ENCODE assay signal across 17 cellular contexts in genomic region chr15:86540840-86541467, GRCh38.
"Had no signal": no experiment of that assay in that cellular context is flagged by ENCODE, and none has a peak within 500 bp of the region (broad histone marks: within the 10 kb centered on the region; RNA-seq: fewer than 3 reads in every experiment).

No MANE protein-coding gene starts in this region.

- H3K27ac ChIP-seq: foreskin keratinocyte, hepatocyte, psoas muscle, right lobe of liver, testis, tibial nerve had no signal

- H3K4me3 Mint-ChIP-seq: dendritic cell treated with granulocyte-macrophage colony-stimulating factor and Interleukin-4, amounts not matched to agents 40 ng/mL and 50 ng/mL, for 4 days; effector memory CD8-positive, alpha-beta T cell; naive thymus-derived CD4-positive, alpha-beta T cell; nephron progenitor cell; stimulated activated memory B cell treated with anti-CD40 and anti-IgM and Interleukin-4, amounts not matched to agents 10 μg/mL and 1 μg/mL and 100 μg/mL, for 72 hours; stimulated activated naive CD8-positive, alpha-beta T cell treated with anti-CD3 and anti-CD28 coated beads, Interleukin-15, amount 100 ng/mL, for 72 hours had no signal

- ATAC-seq: effector memory CD8-positive, alpha-beta T cell; foreskin keratinocyte; naive thymus-derived CD4-positive, alpha-beta T cell; right lobe of liver; stimulated activated memory B cell treated with anti-CD40 and anti-IgM and Interleukin-4, amounts not matched to agents 10 μg/mL and 1 μg/mL and 100 μg/mL, for 72 hours; stimulated activated naive CD8-positive, alpha-beta T cell treated with anti-CD3 and anti-CD28 coated beads, Interleukin-15, amount 100 ng/mL, for 72 hours had no signal

- H3K79me2 ChIP-seq: hepatocyte had no signal

- H3K36me3 ChIP-seq: right lobe of liver, tibial nerve had no signal

- H3K27ac Mint-ChIP-seq: dendritic cell treated with granulocyte-macrophage colony-stimulating factor and Interleukin-4, amounts not matched to agents 40 ng/mL and 50 ng/mL, for 4 days; effector memory CD8-positive, alpha-beta T cell; naive thymus-derived CD4-positive, alpha-beta T cell; nephron progenitor cell; stimulated activated memory B cell treated with anti-CD40 and anti-IgM and Interleukin-4, amounts not matched to agents 10 μg/mL and 1 μg/mL and 100 μg/mL, for 72 hours; stimulated activated naive CD8-positive, alpha-beta T cell treated with anti-CD3 and anti-CD28 coated beads, Interleukin-15, amount 100 ng/mL, for 72 hours had no signal

- H3K9me3 ChIP-seq: psoas muscle, right lobe of liver, testis, tibial nerve had no signal

- H2AFZ ChIP-seq: hepatocyte had no signal

- H3K4me1 ChIP-seq: foreskin keratinocyte, right lobe of liver, testis, tibial nerve had no signal

- H3K27me3 Mint-ChIP-seq: dendritic cell treated with granulocyte-macrophage colony-stimulating factor and Interleukin-4, amounts not matched to agents 40 ng/mL and 50 ng/mL, for 4 days; stimulated activated memory B cell treated with anti-CD40 and anti-IgM and Interleukin-4, amounts not matched to agents 10 μg/mL and 1 μg/mL and 100 μg/mL, for 72 hours; stimulated activated naive CD8-positive, alpha-beta T cell treated with anti-CD3 and anti-CD28 coated beads, Interleukin-15, amount 100 ng/mL, for 72 hours had no signal

- DNase-seq: cerebellar nuclear complex; effector memory CD8-positive, alpha-beta T cell; foreskin keratinocyte; head of caudate nucleus; kidney glomerular epithelial cell; naive thymus-derived CD4-positive, alpha-beta T cell; nephron progenitor cell; psoas muscle; retina; right lobe of liver; stimulated activated CD4-positive, alpha-beta T cell treated with anti-CD3 and anti-CD28 coated beads, Interleukin-4, amount 100 ng/mL, for 1 hour; stimulated activated naive CD8-positive, alpha-beta T cell treated with anti-CD3 and anti-CD28 coated beads, Interleukin-15, amount 100 ng/mL, for 72 hours; testis had no signal

- H3K27me3 ChIP-seq: foreskin keratinocyte, hepatocyte, right lobe of liver, testis, tibial nerve had no signal

- H3K36me3 Mint-ChIP-seq: stimulated activated memory B cell treated with anti-CD40 and anti-IgM and Interleukin-4, amounts not matched to agents 10 μg/mL and 1 μg/mL and 100 μg/mL, for 72 hours had no signal

- H3K4me3 ChIP-seq: hepatocyte, psoas muscle, right lobe of liver, testis, tibial nerve had no signal

- H3K4me1 Mint-ChIP-seq: nephron progenitor cell; stimulated activated memory B cell treated with anti-CD40 and anti-IgM and Interleukin-4, amounts not matched to agents 10 μg/mL and 1 μg/mL and 100 μg/mL, for 72 hours; stimulated activated naive CD8-positive, alpha-beta T cell treated with anti-CD3 and anti-CD28 coated beads, Interleukin-15, amount 100 ng/mL, for 72 hours had no signal

- H3K4me2 ChIP-seq: hepatocyte had no signal

- H3K9me3 Mint-ChIP-seq: effector memory CD8-positive, alpha-beta T cell had no signal
